17 cellular contexts compared by ENCODE assay signal in genomic region chr12:80170915-80171314, GRCh38.
DNase-seq lines count a peak whose midpoint lies in the region; ATAC-seq and TF ChIP-seq lines count a peak whose summit lies in the region.
"Had no signal": no experiment of that assay in that cellular context is flagged by ENCODE, and none has a peak within 500 bp of the region (broad histone marks: within the 10 kb centered on the region; RNA-seq: fewer than 3 reads in every experiment).

No MANE protein-coding gene starts in this region.

- no peak for TF ChIP-seq CTCF in ovary (IDR thresholded peaks at IDR 0.05)

- no peak overlapping the region for H3K27ac ChIP-seq in trophoblast cell (ENCODE audit: low read depth, low read length)
- no peak overlapping the region for H3K27ac ChIP-seq in ovary
- H3K27ac ChIP-seq: 22Rv1, A549, C4-2B had no signal

- H3K4me3 Mint-ChIP-seq in activated T-helper 2 cell treated with anti-CD3 and anti-CD28 coated beads, Interferon-gamma antibody, Interleukin-2, Interleukin-4, amounts not matched to agents 10 μg/mL and 5 μg/mL and 100 μg/mL, durations not matched to agents 14 hours and 24 hours and 36 hours (ENCODE audit: low read depth) = no peak overlapping the region
- H3K4me3 Mint-ChIP-seq: CD4-positive, alpha-beta T cell had no signal

- H3K27me3 ChIP-seq in trophoblast cell (ENCODE audit: insufficient read depth, low read length) (no peaks in the 10 kb centered on the region), ovary (no peaks in the 10 kb centered on the region)

- H2AFZ ChIP-seq in trophoblast cell (ENCODE audit: insufficient read depth, low read length, poor library complexity) = no peak overlapping the region

- ATAC-seq in GM19397 (IDR thresholded peaks at IDR 0.05; ENCODE audit: unreplicated experiment) = no peak
- ATAC-seq: A549, K562 had no signal

- H3K79me1 ChIP-seq in trophoblast cell (ENCODE audit: low read length) = no peaks in the 10 kb centered on the region

- H3K9me3 ChIP-seq in trophoblast cell (ENCODE audit: insufficient read depth, low read depth, low read length) = no peaks in the 10 kb centered on the region
- no peaks in the 10 kb centered on the region for H3K9me3 ChIP-seq in ovary
- H3K9me3 ChIP-seq: A549, Caco-2 had no signal

- peaks cover 4% of the 10 kb centered on the region for H3K27me3 Mint-ChIP-seq in activated T-helper 2 cell treated with anti-CD3 and anti-CD28 coated beads, Interferon-gamma antibody, Interleukin-2, Interleukin-4, amounts not matched to agents 10 μg/mL and 5 μg/mL and 100 μg/mL, durations not matched to agents 14 hours and 24 hours and 36 hours (ENCODE audit: low read depth)

- no peak overlapping the region for H3K4ac ChIP-seq in trophoblast cell (ENCODE audit: low read depth, low read length)

- peak overlapping the region; percentile 3 for H3K27ac Mint-ChIP-seq in activated T-helper 2 cell treated with anti-CD3 and anti-CD28 coated beads, Interferon-gamma antibody, Interleukin-2, Interleukin-4, amounts not matched to agents 10 μg/mL and 5 μg/mL and 100 μg/mL, durations not matched to agents 14 hours and 24 hours and 36 hours
- H3K27ac Mint-ChIP-seq: CD4-positive, alpha-beta T cell had no signal

- H3K9ac ChIP-seq in trophoblast cell (ENCODE audit: low read length) = no peak overlapping the region

- H3K4me1 Mint-ChIP-seq in activated T-helper 2 cell treated with anti-CD3 and anti-CD28 coated beads, Interferon-gamma antibody, Interleukin-2, Interleukin-4, amounts not matched to agents 10 μg/mL and 5 μg/mL and 100 μg/mL, durations not matched to agents 14 hours and 24 hours and 36 hours (ENCODE audit: low read depth) = peaks cover 42% of the 10 kb centered on the region

- H2BK120ac ChIP-seq in trophoblast cell (ENCODE audit: insufficient read depth, low read length, poor library complexity) = no peak overlapping the region

- H3K4me1 ChIP-seq in trophoblast cell (ENCODE audit: control insufficient read depth in 1 of 2, insufficient read depth in 2 of 2, low read length in 2 of 2) (no peaks in the 10 kb centered on the region), ovary (ENCODE audit: insufficient read depth) (no peaks in the 10 kb centered on the region)
- H3K4me1 ChIP-seq: A549, Caco-2 had no signal

- H4K12ac ChIP-seq in trophoblast cell (ENCODE audit: low read depth, low read length) = peak overlapping the region; percentile 43

- no peaks in the 10 kb centered on the region for H3K36me3 ChIP-seq in trophoblast cell (ENCODE audit: control insufficient read depth in 1 of 2, insufficient read depth in 2 of 2, low read length in 2 of 2)
- no peaks in the 10 kb centered on the region for H3K36me3 ChIP-seq in ovary

- no peak overlapping the region for H3K18ac ChIP-seq in trophoblast cell (ENCODE audit: low read length)

- no peak overlapping the region for H4K8ac ChIP-seq in trophoblast cell (ENCODE audit: low read depth, low read length)

- H3K36me3 Mint-ChIP-seq in activated T-helper 2 cell treated with anti-CD3 and anti-CD28 coated beads, Interferon-gamma antibody, Interleukin-2, Interleukin-4, amounts not matched to agents 10 μg/mL and 5 μg/mL and 100 μg/mL, durations not matched to agents 14 hours and 24 hours and 36 hours (ENCODE audit: low read depth) = no peaks in the 10 kb centered on the region

- DNase-seq in ELR (ENCODE audit: low read depth) (peak; percentile 44), LHCN-M2 (ENCODE audit: low read depth) (peak; percentile 19), trophoblast cell (no peak), ovary (no peak), HUDEP-2 (lab: John Stamatoyannopoulos, UW; ENCODE audit: unreplicated experiment in 76 of 76) (no peak)
- DNase-seq in activated T-helper 2 cell treated with anti-CD3 and anti-CD28 coated beads, Interferon-gamma antibody, Interleukin-2, Interleukin-4, amounts not matched to agents 10 μg/mL and 5 μg/mL and 100 μg/mL, durations not matched to agents 14 hours and 24 hours and 36 hours (ENCODE audit: low spot score) = no peak
- DNase-seq: AML-193; Caco-2; CD4-positive, alpha-beta T cell; GDM1; GOT3; H7 had no signal

- H3K4me2 ChIP-seq in trophoblast cell (ENCODE audit: low read length) = no peak overlapping the region
- H3K4me2 ChIP-seq: A549 had no signal

- H3K14ac ChIP-seq in trophoblast cell (ENCODE audit: low read length) = no peak overlapping the region

- no CpG with 5 or more reads among the region's 2 CpGs for WGBS in trophoblast cell (ENCODE audit: extremely low coverage, insufficient coverage, insufficient read length)
- WGBS in ovary, 3 donors = 85 to 90% (median 89%) methylated on average over 2 of the region's 2 CpGs

- no peak for TF ChIP-seq POLR2A in ovary (IDR thresholded peaks at IDR 0.05)

- H4K91ac ChIP-seq in trophoblast cell (ENCODE audit: low read depth, low read length) = no peak overlapping the region

- H3K4me3 ChIP-seq in trophoblast cell (ENCODE audit: low read depth, low read length) (no peak overlapping the region), ovary (no peak overlapping the region)
- H3K4me3 ChIP-seq: A549, K562 had no signal

- H3K79me2 ChIP-seq in trophoblast cell (ENCODE audit: control insufficient read depth, insufficient read depth, low read length, poor library complexity) = no peaks in the 10 kb centered on the region

- H2AK5ac ChIP-seq in trophoblast cell (ENCODE audit: low read length) = no peak overlapping the region

- H3K9me3 Mint-ChIP-seq in activated T-helper 2 cell treated with anti-CD3 and anti-CD28 coated beads, Interferon-gamma antibody, Interleukin-2, Interleukin-4, amounts not matched to agents 10 μg/mL and 5 μg/mL and 100 μg/mL, durations not matched to agents 14 hours and 24 hours and 36 hours = no peaks in the 10 kb centered on the region
- H3K9me3 Mint-ChIP-seq: CD4-positive, alpha-beta T cell had no signal

- TF ChIP-seq EP300 in ovary (IDR thresholded peaks at IDR 0.05) = no peak

- intact Hi-C loops in activated T-helper 2 cell treated with anti-CD3 and anti-CD28 coated beads, Interferon-gamma antibody, Interleukin-2, Interleukin-4, amounts not matched to agents 10 μg/mL and 5 μg/mL and 100 μg/mL, durations not matched to agents 14 hours and 24 hours and 36 hours (cut with micrococcal nuclease) = no loop called here
- intact Hi-C loops in ovary (cut with DNase I) = no loop called here

- H3K23ac ChIP-seq in trophoblast cell (ENCODE audit: low read length) = no peak overlapping the region

- no peak overlapping the region for H2BK12ac ChIP-seq in trophoblast cell (ENCODE audit: low read length)

- no peak overlapping the region for H2BK5ac ChIP-seq in trophoblast cell (ENCODE audit: low read depth, low read length, poor library complexity)

Comparison
In these comparisons a context has a peak if more than half of its experiments do, and no peak if none do; other contexts are left out.
1. DNase-seq: peak in ELR (single experiment) and LHCN-M2 (single experiment); none in activated T-helper 2 cell treated with anti-CD3 and anti-CD28 coated beads, Interferon-gamma antibody, Interleukin-2, Interleukin-4, amounts not matched to agents 10 μg/mL and 5 μg/mL and 100 μg/mL, durations not matched to agents 14 hours and 24 hours and 36 hours (single experiment), trophoblast cell (0 of 2), ovary (0 of 5) and HUDEP-2 (0 of 76).